ENCODE assay signal across 1 cellular context in the genomic region with DNA sequence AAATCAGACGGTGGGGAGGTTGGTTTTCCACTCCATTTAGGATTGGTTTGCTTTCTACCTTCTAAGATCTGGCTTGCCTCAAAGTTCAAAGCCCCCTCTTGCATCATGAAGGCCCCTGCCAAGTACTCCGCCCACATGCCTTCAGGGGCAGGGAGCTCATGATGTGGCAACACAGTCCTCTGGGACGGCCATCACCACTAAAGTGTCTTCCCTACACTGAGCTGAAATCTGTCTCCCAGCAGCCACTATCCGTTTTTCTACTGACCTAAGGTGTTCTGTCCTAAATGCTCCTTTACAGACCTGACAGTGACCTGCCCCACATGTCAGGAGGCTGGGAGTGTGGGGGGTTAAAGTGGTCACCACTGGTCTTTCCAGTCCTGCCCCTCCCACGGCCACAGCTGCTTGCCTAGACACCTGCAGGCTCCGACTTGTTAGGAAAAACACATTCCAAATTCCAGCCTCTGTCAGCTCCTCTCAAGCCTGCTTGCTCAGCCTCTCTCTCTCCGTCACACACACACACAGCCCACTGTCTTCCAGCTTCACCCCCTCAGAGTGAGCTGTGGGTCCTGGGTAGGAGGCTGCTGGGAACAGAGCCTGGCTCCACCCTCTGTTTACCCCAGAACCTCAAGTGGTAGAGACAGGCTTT.
A peak's percentile ranks its signal among the peaks of the same experiment; 100 is the strongest.
TF ChIP-seq lines count a peak whose summit lies in the region.

No MANE protein-coding gene starts in this region.

TF ChIP-seq in IMR-90, 13 proteins besides CTCF, POLR2A, EP300 and RAD21 (continued from another document):
- TF ChIP-seq, protein P1, sequence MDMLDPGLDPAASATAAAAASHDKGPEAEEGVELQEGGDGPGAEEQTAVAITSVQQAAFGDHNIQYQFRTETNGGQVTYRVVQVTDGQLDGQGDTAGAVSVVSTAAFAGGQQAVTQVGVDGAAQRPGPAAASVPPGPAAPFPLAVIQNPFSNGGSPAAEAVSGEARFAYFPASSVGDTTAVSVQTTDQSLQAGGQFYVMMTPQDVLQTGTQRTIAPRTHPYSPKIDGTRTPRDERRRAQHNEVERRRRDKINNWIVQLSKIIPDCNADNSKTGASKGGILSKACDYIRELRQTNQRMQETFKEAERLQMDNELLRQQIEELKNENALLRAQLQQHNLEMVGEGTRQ (IDR thresholded peaks at IDR 0.05; ENCODE audit: low read depth, low read length) = no peak
- TF ChIP-seq FOS (IDR thresholded peaks at IDR 0.05; ENCODE audit: low read depth, low read length) = no peak
- TF ChIP-seq MAFK (IDR thresholded peaks at IDR 0.05; ENCODE audit: low read depth, low read length) = peak; percentile 16; the same call in 1 of the 2 replicates
- TF ChIP-seq CHD1 (IDR thresholded peaks at IDR 0.05; ENCODE audit: low read depth, low read length) = no peak
- TF ChIP-seq CEBPB (IDR thresholded peaks at IDR 0.05; ENCODE audit: low read depth, low read length) = peak; percentile 93
- TF ChIP-seq RCOR1 (IDR thresholded peaks at IDR 0.05; ENCODE audit: insufficient replicate concordance, low read length) = peak; percentile 78
- peak; percentile 67; the same call in 1 of the 2 replicates for TF ChIP-seq MAZ (IDR thresholded peaks at IDR 0.05; ENCODE audit: borderline replicate concordance, low read depth, low read length)
- peak; percentile 10; the same call in 1 of the 2 replicates for TF ChIP-seq NFE2L2 (IDR thresholded peaks at IDR 0.05; ENCODE audit: low read depth, low read length)
- TF ChIP-seq BHLHE40 (IDR thresholded peaks at IDR 0.05; ENCODE audit: low read depth, low read length) = no peak
